Comparison of ENCODE assay signal across 22 cellular contexts in genomic region chr1:38829368-38829767, GRCh38. TPM values are rescaled to one million over a fixed set of nuclear protein-coding genes. Genes with fewer than 3 reads are reported as not detected.
DNase-seq lines count a peak whose midpoint lies in the region; ATAC-seq and TF ChIP-seq lines count a peak whose summit lies in the region.
"Had no signal": no experiment of that assay in that cellular context is flagged by ENCODE, and none has a peak within 500 bp of the region (broad histone marks: within the 10 kb centered on the region; RNA-seq: fewer than 3 reads in every experiment).

No MANE protein-coding gene starts in this region.

- in situ Hi-C loops in IMR-90 (cut with MboI; ENCODE audit: low sequenced_read_pairs), result no loop called here
- in situ Hi-C loops in mammary epithelial cell (cut with MboI; ENCODE audit: low sequenced_read_pairs in 2 of 2), result no loop called here

- H3K9ac ChIP-seq in IMR-90 (ENCODE audit: low read depth, low read length), result no peak overlapping the region
- no peak overlapping the region for H3K9ac ChIP-seq in mammary epithelial cell (ENCODE audit: insufficient read depth, low read length)

- H4K5ac ChIP-seq in IMR-90 (ENCODE audit: low read depth, low read length), result no peak overlapping the region

- no peak overlapping the region for H2BK120ac ChIP-seq in IMR-90 (ENCODE audit: low read depth, low read length)

- no peaks in the 10 kb centered on the region for H3K9me1 ChIP-seq in IMR-90 (ENCODE audit: insufficient read depth, low read length)

- no peak overlapping the region for H3K4me3 ChIP-seq in IMR-90 (ENCODE audit: insufficient read depth, low read depth, low read length)
- H3K4me3 ChIP-seq in mammary epithelial cell (replicated peaks in 1 of 3; ENCODE audit: insufficient read depth in 1 of 3, low read depth in 2 of 3, low read length in 3 of 3), result no peak overlapping the region
- H3K4me3 ChIP-seq: A549, GM23338 had no signal

- no peak overlapping the region for H4K8ac ChIP-seq in IMR-90 (ENCODE audit: low read depth in 2 of 2, low read length in 2 of 2)

- H3K14ac ChIP-seq in IMR-90 (replicated peaks; ENCODE audit: low read depth, low read length), result no peak overlapping the region

- no peaks in the 10 kb centered on the region for H3K79me2 ChIP-seq in mammary epithelial cell (ENCODE audit: insufficient read depth, low read length)

- H2BK5ac ChIP-seq in IMR-90 (ENCODE audit: low read depth, low read length, poor library complexity, severe bottlenecking), result no peak overlapping the region

- ATAC-seq in IMR-90 (ENCODE audit: low read depth), result peak; percentile 93
- ATAC-seq: A549, GM23338, HCT116 had no signal

- H2AK5ac ChIP-seq in IMR-90 (ENCODE audit: low read depth, low read length), result no peak overlapping the region

- peak overlapping the region; percentile 31; the same call in 1 of the 2 replicates for H3K4me2 ChIP-seq in IMR-90 (ENCODE audit: low read depth, low read length)
- no peak overlapping the region for H3K4me2 ChIP-seq in mammary epithelial cell (ENCODE audit: insufficient read depth, low read depth, low read length)
- H3K4me2 ChIP-seq: A549, GM23338 had no signal

- no peak overlapping the region for H2BK15ac ChIP-seq in IMR-90 (ENCODE audit: low read depth, low read length)

- no peaks in the 10 kb centered on the region for H4K20me1 ChIP-seq in IMR-90 (ENCODE audit: insufficient read depth, low read length)
- H4K20me1 ChIP-seq in mammary epithelial cell (ENCODE audit: insufficient read depth, low read length), result no peaks in the 10 kb centered on the region

- H2AK9ac ChIP-seq in IMR-90 (replicated peaks; ENCODE audit: low read depth, low read length, poor library complexity), result no peak overlapping the region

- no peak for TF ChIP-seq CTCF in IMR-90 (conservative IDR thresholded peaks at IDR 0.05; ENCODE audit: low read depth, low read length)
- TF ChIP-seq CTCF in mammary epithelial cell (conservative IDR thresholded peaks at IDR 0.05 in 1 of 2, IDR thresholded peaks at IDR 0.05 in 1 of 2; ENCODE audit: extremely low read depth in 1 of 2, insufficient read depth in 1 of 2, low read depth in 1 of 2, low read length in 2 of 2), result no peak

- H2AFZ ChIP-seq in IMR-90 (replicated peaks; ENCODE audit: low read length, poor library complexity) (peak overlapping the region; percentile 2), mammary epithelial cell (ENCODE audit: low read depth, low read length) (no peak overlapping the region)
- H2AFZ ChIP-seq: GM23338 had no signal

- H3K4ac ChIP-seq in IMR-90 (ENCODE audit: low read depth, low read length), result no peak overlapping the region

- peaks cover 4% of the 10 kb centered on the region; the same call in 1 of the 2 replicates for H3K4me1 ChIP-seq in IMR-90 (ENCODE audit: control insufficient read depth, insufficient read depth, low read length)
- H3K4me1 ChIP-seq in mammary epithelial cell (ENCODE audit: insufficient read depth, low read length), result no peaks in the 10 kb centered on the region
- H3K4me1 ChIP-seq: A549 had no signal

- no peaks in the 10 kb centered on the region for H3K79me1 ChIP-seq in IMR-90 (ENCODE audit: low read depth in 1 of 2, low read length in 2 of 2)

- TF ChIP-seq RAD21 in IMR-90 (IDR thresholded peaks at IDR 0.05; ENCODE audit: low read length), result no peak

- BruUV-seq in IMR-90 (replicated peaks; lab: Mats Ljungman, UMichigan), result no TSS peak
- no TSS peak for BruUV-seq in mammary epithelial cell (replicated peaks; lab: Mats Ljungman, UMichigan)

- CTCF ChIA-PET in IMR-90 (lab: Yijun Ruan, JAX) (interaction anchor here (0.7 kb wide), 1 partner anchor 812 kb away, joined by 3 read pairs; no protein-coding TSS in a partner anchor), mammary epithelial cell (lab: Charles Lee; ENCODE audit: low non-redundant PET) (no interaction called here)

- no peak overlapping the region for H3K18ac ChIP-seq in IMR-90 (ENCODE audit: low read depth, low read length)

- H2BK20ac ChIP-seq in IMR-90 (ENCODE audit: low read depth, low read length), result no peak overlapping the region

- no CpG with 5 or more reads among the region's 1 CpG for WGBS in IMR-90 (ENCODE audit: extremely low coverage in 2 of 2, insufficient read length in 1 of 2), 2 experiments
- WGBS in mammary epithelial cell (ENCODE audit: low coverage, missing lambda C conversion rate), result 46% methylated on average over 1 of the region's 1 CpG

- H3K27ac ChIP-seq in IMR-90 (ENCODE audit: insufficient read depth, low read length), result no peak overlapping the region
- H3K27ac ChIP-seq in mammary epithelial cell (ENCODE audit: insufficient read depth, low read depth, low read length), result no peak overlapping the region
- H3K27ac ChIP-seq: A549 had no signal

- H3K9me3 ChIP-seq in IMR-90 (ENCODE audit: control insufficient read depth, insufficient read depth, low read length), result no peaks in the 10 kb centered on the region
- H3K9me3 ChIP-seq in mammary epithelial cell (replicated peaks; ENCODE audit: insufficient read depth, low read length), result no peaks in the 10 kb centered on the region
- H3K9me3 ChIP-seq: A549 had no signal

- H3K27me3 ChIP-seq in IMR-90 (ENCODE audit: control insufficient read depth, insufficient read depth, low read length) (peaks cover 49% of the 10 kb centered on the region), mammary epithelial cell (ENCODE audit: insufficient read depth, low read length) (no peaks in the 10 kb centered on the region)

- H3K23ac ChIP-seq in IMR-90 (ENCODE audit: low read depth, low read length), result no peak overlapping the region

- no peaks in the 10 kb centered on the region for H3K36me3 ChIP-seq in IMR-90 (ENCODE audit: control insufficient read depth, insufficient read depth, low read length)
- no peaks in the 10 kb centered on the region for H3K36me3 ChIP-seq in mammary epithelial cell (ENCODE audit: insufficient read depth, low read length)

- dilution Hi-C loops in IMR-90 (cut with HindIII; ENCODE audit: low sequenced_read_pairs, unreplicated experiment) (no loop called here), mammary epithelial cell (cut with HindIII; ENCODE audit: low sequenced_read_pairs) (no loop called here)

- POLR2A ChIA-PET in IMR-90 (lab: Charles Lee; ENCODE audit: unreplicated experiment), result no interaction called here

- DNase-seq in IMR-90 (peak; percentile 8), fibroblast of peridontal ligament (ENCODE audit: extremely low read depth) (peak; percentile 4), iris pigment epithelial cell (ENCODE audit: low read depth) (peak; percentile 3), occipital lobe (lab: John Stamatoyannopoulos, UW) (no peak), mammary epithelial cell (no peak), NCI-H524 treated with DMSO at 0.1 percent for 48 hours (lab: John Stamatoyannopoulos, UW) (no peak)
- DNase-seq: 8988T; ACHN; C1 segment of cervical spinal cord; Calu3; CD4-positive, alpha-beta memory T cell; COR-L47; DMS53; DMS79 treated with DMSO at 0.1 percent for 48 hours; GF-D8; H9 had no signal

- TF ChIP-seq POLR2A in IMR-90 (IDR thresholded peaks at IDR 0.05; ENCODE audit: low read depth, low read length), result no peak

- H4K91ac ChIP-seq in IMR-90 (ENCODE audit: insufficient read depth, low read depth, low read length), result no peak overlapping the region

- intact Hi-C loops in IMR-90 (cut with micrococcal nuclease), result no loop called here
- intact Hi-C loops in mammary epithelial cell (cut with micrococcal nuclease), result no loop called here

- H3K56ac ChIP-seq in IMR-90 (ENCODE audit: extremely low read depth, insufficient read depth, low read length), result no peak overlapping the region

TF ChIP-seq in IMR-90, 13 proteins besides CTCF, POLR2A, EP300 and RAD21 (continues in another document):
- TF ChIP-seq FOS (IDR thresholded peaks at IDR 0.05; ENCODE audit: low read depth, low read length), result no peak
- TF ChIP-seq MAFK (IDR thresholded peaks at IDR 0.05; ENCODE audit: low read depth, low read length), result no peak
- no peak for TF ChIP-seq RCOR1 (IDR thresholded peaks at IDR 0.05; ENCODE audit: insufficient replicate concordance, low read length)
- TF ChIP-seq RFX5 (IDR thresholded peaks at IDR 0.05; ENCODE audit: low read depth, low read length), result no peak
- no peak for TF ChIP-seq MAZ (IDR thresholded peaks at IDR 0.05; ENCODE audit: borderline replicate concordance, low read depth, low read length)
- TF ChIP-seq SMC3 (IDR thresholded peaks at IDR 0.05; ENCODE audit: low read depth, low read length), result no peak
- TF ChIP-seq CEBPB (IDR thresholded peaks at IDR 0.05; ENCODE audit: low read depth, low read length), result no peak
- TF ChIP-seq ELK1 (IDR thresholded peaks at IDR 0.05; ENCODE audit: borderline replicate concordance, low read depth, low read length), result no peak
- TF ChIP-seq BHLHE40 (IDR thresholded peaks at IDR 0.05; ENCODE audit: low read depth, low read length), result no peak

RNA-seq across cellular contexts. Expression of gene RRAGC, which starts 30.2 kb away (rescaled TPM):
- total RNA-seq in IMR-90 (2012; rRNA removed) (7.2 and 11.7 TPM in 2 replicates), occipital lobe (19.0 TPM), mammary epithelial cell (10 to 100 TPM; 21.8 to 36.9 TPM)
- polyA plus RNA-seq in IMR-90 (2012; rRNA removed) (9.3 and 12.2 TPM in 2 replicates), mammary epithelial cell (14.4 TPM)
- polyA plus RNA-seq in IMR-90 (2012; cell fraction: cytosol; rRNA removed), result 2.4 and 3.9 TPM in 2 replicates
- 0.69 and 5.1 TPM in 2 replicates for polyA plus RNA-seq in IMR-90 (2012; cell fraction: nucleus; rRNA removed; ENCODE audit: low replicate concordance)
- polyA minus RNA-seq in mammary epithelial cell, result 7.6 TPM

RNA-seq across cellular contexts. Expression of gene MYCBP, which starts 43.8 kb away (rescaled TPM):
- total RNA-seq in IMR-90 (2012; rRNA removed) (9.9 and 15.6 TPM in 2 replicates), occipital lobe (2.2 TPM), mammary epithelial cell (10 to 100 TPM; 11.7 to 15.9 TPM)
- polyA plus RNA-seq in IMR-90 (2012; rRNA removed) (10.1 and 11.9 TPM in 2 replicates), mammary epithelial cell (20.3 TPM)
- 2.7 and 4.7 TPM in 2 replicates for polyA plus RNA-seq in IMR-90 (2012; cell fraction: cytosol; rRNA removed)
- 0.90 and 5.1 TPM in 2 replicates for polyA plus RNA-seq in IMR-90 (2012; cell fraction: nucleus; rRNA removed; ENCODE audit: low replicate concordance)
- polyA minus RNA-seq in mammary epithelial cell, result 23.2 TPM

RNA-seq across cellular contexts. Expression of gene GJA9, which starts 52.0 kb away (rescaled TPM):
- not detected in 2 replicates for total RNA-seq in IMR-90 (2012; rRNA removed)
- polyA plus RNA-seq in IMR-90 (2012; rRNA removed), result not detected in 2 replicates
- polyA plus RNA-seq in IMR-90 (2012; cell fraction: cytosol; rRNA removed), result not detected in 2 replicates
- not detected in 2 replicates for polyA plus RNA-seq in IMR-90 (2012; cell fraction: nucleus; rRNA removed; ENCODE audit: low replicate concordance)
- total RNA-seq in occipital lobe, result not detected
- total RNA-seq in mammary epithelial cell, result under 1 TPM in 1 of 2 donors, not detected in 1; 0.21 TPM
- 0.08 TPM for polyA plus RNA-seq in mammary epithelial cell
- polyA minus RNA-seq in mammary epithelial cell, result not detected
- total RNA-seq: Calu3; CD4-positive, alpha-beta memory T cell; Daoy; G401; GM23338; H4; H9 had no signal
- polyA plus RNA-seq: A549; CD4-positive, alpha-beta memory T cell had no signal

Comparison
In these comparisons a context has a peak if more than half of its experiments do, and no peak if none do; other contexts are left out.
1. DNase-seq: peak in IMR-90 (single experiment), fibroblast of peridontal ligament (single experiment) and iris pigment epithelial cell (single experiment); none in occipital lobe (single experiment), mammary epithelial cell (single experiment) and NCI-H524 treated with DMSO at 0.1 percent for 48 hours (single experiment).